In the genomic region with DNA sequence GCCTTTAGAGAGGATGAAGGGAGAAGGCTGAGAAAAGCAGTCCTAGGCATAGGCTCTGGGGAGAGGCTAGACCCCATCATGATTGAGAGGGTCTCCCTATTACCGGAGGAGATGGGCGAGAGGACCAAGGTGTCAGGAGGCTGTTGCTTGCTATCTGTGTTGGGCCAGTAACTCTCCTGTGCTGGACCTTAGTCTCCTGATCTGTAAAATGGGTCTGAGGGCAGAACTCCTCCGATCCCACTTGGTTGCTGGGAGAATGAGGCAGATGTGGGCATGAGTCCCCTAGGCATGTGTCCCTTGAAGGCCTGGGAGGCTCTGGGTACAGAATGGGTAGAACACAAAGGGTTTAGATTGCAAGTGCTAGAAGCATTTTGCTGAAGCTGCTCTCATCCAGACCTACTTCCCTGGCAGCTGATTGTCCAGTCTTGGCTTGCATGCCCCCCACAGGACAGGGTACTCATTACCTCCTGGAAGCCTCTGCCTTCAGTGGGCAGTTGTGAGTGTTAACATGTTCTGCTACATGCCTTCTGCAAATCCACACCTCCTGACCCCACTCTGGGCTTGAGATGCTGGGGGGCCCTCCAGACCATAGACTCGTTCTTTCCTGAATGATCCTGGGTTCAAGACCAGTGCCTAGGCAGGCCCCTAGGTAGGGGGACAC, we compare ENCODE assay signal across 10 cellular contexts. TPM values are rescaled to one million over a fixed set of nuclear protein-coding genes. Genes with fewer than 3 reads are reported as not detected.
DNase-seq lines count a peak whose midpoint lies in the region; ATAC-seq and TF ChIP-seq lines count a peak whose summit lies in the region.
"Had no signal": no experiment of that assay in that cellular context is flagged by ENCODE, and none has a peak within 500 bp of the region (broad histone marks: within the 10 kb centered on the region; RNA-seq: fewer than 3 reads in every experiment).

No MANE protein-coding gene starts in this region.

- H3K27me3 ChIP-seq in heart right ventricle: no peaks in the 10 kb centered on the region

- H3K9me3 ChIP-seq in heart right ventricle: no peaks in the 10 kb centered on the region

- DNase-seq in heart right ventricle (no peak), cardiac septum (ENCODE audit: low spot score) (no peak), dermis blood vessel endothelial cell (peak; percentile 37), myocyte (ENCODE audit: low read depth) (peak; percentile 32), T1000 (lab: John Stamatoyannopoulos, UW) (no peak), NCI-H1417 treated with DMSO at 0.1 percent for 48 hours (lab: John Stamatoyannopoulos, UW) (no peak)
- DNase-seq in NK-92 treated with Interleukin-12 subunit alpha and Interleukin-12 subunit beta, amount 100 ng/mL, for 24 hours (lab: John Stamatoyannopoulos, UW): no peak
- DNase-seq: NCI-H510A; stimulated activated naive CD8-positive, alpha-beta T cell treated with anti-CD3 and anti-CD28 coated beads, Interleukin-15, Interleukin-2, amounts not matched to agents 100 U/mL and 50 U/mL, for 24 hours had no signal

- intact Hi-C loops in heart right ventricle (cut with DNase I) (loop anchor here in 9 of 10 donors (5.0 to 10.0 kb wide), 11 partner anchors 39 to 1028 kb away; no protein-coding TSS in a partner anchor), cardiac septum (cut with DNase I) (no loop called here)

- WGBS in heart right ventricle, 2 donors: 82 to 87% methylated on average over 4 of the region's 4 CpGs

- no peaks in the 10 kb centered on the region for H3K36me3 ChIP-seq in heart right ventricle

- peaks cover 35 to 79% (median 75%) of the 10 kb centered on the region in 9 donors for H3K4me1 ChIP-seq in heart right ventricle

- ATAC-seq in heart right ventricle (no peak), HG03439 (IDR thresholded peaks at IDR 0.05; ENCODE audit: unreplicated experiment) (no peak)
- ATAC-seq: stimulated activated naive CD8-positive, alpha-beta T cell treated with anti-CD3 and anti-CD28 coated beads, Interleukin-15, Interleukin-2, amounts not matched to agents 100 U/mL and 50 U/mL, for 24 hours had no signal

- TF ChIP-seq CTCF in heart right ventricle (IDR thresholded peaks at IDR 0.05): peak in 1 of 9 donors; percentile 19

- H3K4me3 ChIP-seq in heart right ventricle: peak overlapping the region in 3 of 10 donors; percentile 3 to 94 (median 20)

- peak overlapping the region in 9 of 10 donors; percentile 17 to 100 (median 99) for H3K27ac ChIP-seq in heart right ventricle

RNA-seq across cellular contexts. Expression of gene ZMIZ1, which starts 4.4 kb away (rescaled TPM):
- 10 to 100 TPM; 40.4 to 61.5 (median 50.8) TPM for total RNA-seq in heart right ventricle
- polyA plus RNA-seq in heart right ventricle: 10 to 100 TPM; 24.2 to 26.8 TPM
- total RNA-seq in cardiac septum: 40.7 TPM
- 18.2 and 32.1 TPM in 2 replicates for total RNA-seq in dermis blood vessel endothelial cell
- 7.1 and 10.0 TPM in 2 replicates for total RNA-seq in myocyte
- polyA plus RNA-seq in myocyte (2012): 23.2 TPM

Comparison
In these comparisons a context has a peak if more than half of its experiments do, and no peak if none do; other contexts are left out.
1. DNase-seq: peak in dermis blood vessel endothelial cell (single experiment) and myocyte (single experiment); none in heart right ventricle (0 of 2), cardiac septum (single experiment), NK-92 treated with Interleukin-12 subunit alpha and Interleukin-12 subunit beta, amount 100 ng/mL, for 24 hours (single experiment), T1000 (single experiment) and NCI-H1417 treated with DMSO at 0.1 percent for 48 hours (single experiment).